ENCODE assay signal across 21 cellular contexts in genomic region chr4:105965183-105965800, GRCh38.
A peak's percentile ranks its signal among the peaks of the same experiment; 100 is the strongest.
DNase-seq lines count a peak whose midpoint lies in the region; ATAC-seq and TF ChIP-seq lines count a peak whose summit lies in the region.
"Had no signal": no experiment of that assay in that cellular context is flagged by ENCODE, and none has a peak within 500 bp of the region (broad histone marks: within the 10 kb centered on the region; RNA-seq: fewer than 3 reads in every experiment).

No MANE protein-coding gene starts in this region.

- TF ChIP-seq CTCF in MCF 10A (IDR thresholded peaks at IDR 0.05; ENCODE audit: unreplicated experiment), result no peak
- TF ChIP-seq CTCF in breast epithelium (IDR thresholded peaks at IDR 0.05), result no peak
- TF ChIP-seq CTCF in colonic mucosa (IDR thresholded peaks at IDR 0.05), result no peak

- H3K9ac ChIP-seq in colonic mucosa (ENCODE audit: low read depth in 2 of 2, low read length in 2 of 2) (no peak overlapping the region), mesenchymal stem cell (ENCODE audit: low read length) (no peak overlapping the region)
- H3K9ac ChIP-seq: KMS-11 had no signal

- H3K4me2 ChIP-seq in mesenchymal stem cell (ENCODE audit: low read length, poor library complexity, severe bottlenecking), result no peak overlapping the region
- H3K4me2 ChIP-seq: KMS-11, PC-9 had no signal

- no peak overlapping the region for H3K27ac Mint-ChIP-seq in MCF 10A (ENCODE audit: low read depth, unreplicated experiment)
- H3K27ac Mint-ChIP-seq in activated T-helper 1 cell treated with anti-CD3 and anti-CD28 coated beads, Interleukin-12 subunit alpha, Interleukin-12 subunit beta, Interleukin-2, Interleukin-4 antibody, amounts not matched to agents 30 ng/mL and 10 ng/mL and 1 ng/mL, durations not matched to agents 14 hours and 24 hours and 36 hours, result no peak overlapping the region
- no peak overlapping the region for H3K27ac Mint-ChIP-seq in activated CD8-positive, alpha-beta memory T cell treated with anti-CD3 and anti-CD28 coated beads, Interleukin-2, amount 10 ng/mL, durations not matched to agents 7 days and 5 days
- H3K27ac Mint-ChIP-seq: CD8-positive, alpha-beta T cell; HFFc6 had no signal

- BruUV-seq in MCF 10A (replicated peaks; lab: Mats Ljungman, UMichigan), result no TSS peak

- H3K18ac ChIP-seq in mesenchymal stem cell (ENCODE audit: low read depth in 1 of 2, low read length in 2 of 2), result no peak overlapping the region

- H3K4me1 ChIP-seq in breast epithelium (peaks cover 0 to 5% of the 10 kb centered on the region in 2 donors), colonic mucosa (no peaks in the 10 kb centered on the region), mesenchymal stem cell (ENCODE audit: control insufficient read depth, insufficient read depth, low read depth, low read length) (peaks cover 7% of the 10 kb centered on the region)

- no peaks in the 10 kb centered on the region for H3K27me3 Mint-ChIP-seq in MCF 10A (ENCODE audit: insufficient read depth, unreplicated experiment)
- no peaks in the 10 kb centered on the region for H3K27me3 Mint-ChIP-seq in activated T-helper 1 cell treated with anti-CD3 and anti-CD28 coated beads, Interleukin-12 subunit alpha, Interleukin-12 subunit beta, Interleukin-2, Interleukin-4 antibody, amounts not matched to agents 30 ng/mL and 10 ng/mL and 1 ng/mL, durations not matched to agents 14 hours and 24 hours and 36 hours (ENCODE audit: insufficient read depth)
- H3K27me3 Mint-ChIP-seq in activated CD8-positive, alpha-beta memory T cell treated with anti-CD3 and anti-CD28 coated beads, Interleukin-2, amount 10 ng/mL, durations not matched to agents 7 days and 5 days, result no peaks in the 10 kb centered on the region

- POLR2A ChIA-PET in MCF 10A (lab: Yijun Ruan, JAX), result interaction anchor here (1.0 to 1.3 kb wide), 2 partner anchors 9 to 11 kb away, joined by 3 read pairs; no protein-coding TSS in a partner anchor

- H3K14ac ChIP-seq in mesenchymal stem cell (ENCODE audit: low read length in 2 of 2), result no peak overlapping the region

- no peak overlapping the region for H3K4ac ChIP-seq in mesenchymal stem cell (ENCODE audit: low read depth in 1 of 2, low read length in 2 of 2)

- DNase-seq in MCF 10A (ENCODE audit: unreplicated experiment) (peak; percentile 37), breast epithelium (ENCODE audit: low spot score in 2 of 2) (no peak), colonic mucosa (no peak), mesenchymal stem cell (no peak), superior temporal gyrus (ENCODE audit: extremely low spot score) (no peak)
- DNase-seq in activated T-helper 1 cell treated with anti-CD3 and anti-CD28 coated beads, Interleukin-12 subunit alpha, Interleukin-12 subunit beta, Interleukin-2, Interleukin-4 antibody, amounts not matched to agents 30 ng/mL and 10 ng/mL and 1 ng/mL, durations not matched to agents 14 hours and 24 hours and 36 hours (ENCODE audit: low spot score), result no peak
- no peak for DNase-seq in effector CD4-positive, alpha-beta T cell
- no peak for DNase-seq in activated CD8-positive, alpha-beta memory T cell treated with anti-CD3 and anti-CD28 coated beads, Interleukin-2, amount 10 ng/mL, durations not matched to agents 7 days and 5 days
- DNase-seq: 8988T; CD8-positive, alpha-beta T cell; DMS79; NCI-H1048; NCI-H1436 treated with DMSO at 0.1 percent for 48 hours; NCI-H2081; NCI-H510A; NCI-H774 had no signal

- TF ChIP-seq POLR2A in breast epithelium (IDR thresholded peaks at IDR 0.05), result no peak

- H2BK15ac ChIP-seq in mesenchymal stem cell (ENCODE audit: low read depth, poor library complexity, severe bottlenecking), result no peak overlapping the region

- CTCF ChIA-PET in MCF 10A (lab: Yijun Ruan, JAX), result no interaction called here
- CTCF ChIA-PET in activated CD8-positive, alpha-beta memory T cell treated with anti-CD3 and anti-CD28 coated beads, Interleukin-2, amount 10 ng/mL, durations not matched to agents 7 days and 5 days (lab: Charles Lee), result no interaction called here

- intact Hi-C loops in MCF 10A (cut with micrococcal nuclease), result no loop called here
- intact Hi-C loops in breast epithelium (cut with DNase I; ENCODE audit: low total_unique reads), result no loop called here
- intact Hi-C loops in colonic mucosa (cut with DNase I), result no loop called here
- intact Hi-C loops in activated T-helper 1 cell treated with anti-CD3 and anti-CD28 coated beads, Interleukin-12 subunit alpha, Interleukin-12 subunit beta, Interleukin-2, Interleukin-4 antibody, amounts not matched to agents 30 ng/mL and 10 ng/mL and 1 ng/mL, durations not matched to agents 14 hours and 24 hours and 36 hours (cut with micrococcal nuclease), result no loop called here

- no peak overlapping the region for H2BK12ac ChIP-seq in mesenchymal stem cell (ENCODE audit: low read length in 2 of 2)

- H3K23ac ChIP-seq in mesenchymal stem cell (ENCODE audit: low read length in 2 of 2), result no peak overlapping the region

- no peak for ATAC-seq in activated CD8-positive, alpha-beta memory T cell treated with anti-CD3 and anti-CD28 coated beads, Interleukin-2, amount 10 ng/mL, durations not matched to agents 7 days and 5 days
- ATAC-seq: CD8-positive, alpha-beta T cell; HepG2; Right ventricle myocardium inferior had no signal

- no peak overlapping the region for H2BK5ac ChIP-seq in mesenchymal stem cell (ENCODE audit: low read depth, low read length, poor library complexity, severe bottlenecking)

- H3K9me3 Mint-ChIP-seq in MCF 10A (ENCODE audit: unreplicated experiment), result no peaks in the 10 kb centered on the region
- no peaks in the 10 kb centered on the region for H3K9me3 Mint-ChIP-seq in activated T-helper 1 cell treated with anti-CD3 and anti-CD28 coated beads, Interleukin-12 subunit alpha, Interleukin-12 subunit beta, Interleukin-2, Interleukin-4 antibody, amounts not matched to agents 30 ng/mL and 10 ng/mL and 1 ng/mL, durations not matched to agents 14 hours and 24 hours and 36 hours
- H3K9me3 Mint-ChIP-seq in activated CD8-positive, alpha-beta memory T cell treated with anti-CD3 and anti-CD28 coated beads, Interleukin-2, amount 10 ng/mL, durations not matched to agents 7 days and 5 days (ENCODE audit: low read depth), result no peaks in the 10 kb centered on the region
- H3K9me3 Mint-ChIP-seq: CD8-positive, alpha-beta T cell; HFFc6 had no signal

- H4K91ac ChIP-seq in mesenchymal stem cell (ENCODE audit: low read length), result no peak overlapping the region

- no peaks in the 10 kb centered on the region for H3K9me3 ChIP-seq in breast epithelium
- no peaks in the 10 kb centered on the region for H3K9me3 ChIP-seq in colonic mucosa
- no peaks in the 10 kb centered on the region for H3K9me3 ChIP-seq in mesenchymal stem cell (ENCODE audit: control insufficient read depth, low read length)

- H3K27ac ChIP-seq in breast epithelium, result no peak overlapping the region
- peak overlapping the region; percentile 0 for H3K27ac ChIP-seq in colonic mucosa
- H3K27ac ChIP-seq in mesenchymal stem cell (ENCODE audit: low read length, poor library complexity, severe bottlenecking), result peak overlapping the region; percentile 67
- H3K27ac ChIP-seq: KMS-11, PC-9 had no signal

- 87% methylated on average over 3 of the region's 6 CpGs for WGBS in mesenchymal stem cell

- H3K4me1 Mint-ChIP-seq in MCF 10A (ENCODE audit: insufficient read depth, unreplicated experiment), result peaks cover 22% of the 10 kb centered on the region
- no peaks in the 10 kb centered on the region for H3K4me1 Mint-ChIP-seq in activated T-helper 1 cell treated with anti-CD3 and anti-CD28 coated beads, Interleukin-12 subunit alpha, Interleukin-12 subunit beta, Interleukin-2, Interleukin-4 antibody, amounts not matched to agents 30 ng/mL and 10 ng/mL and 1 ng/mL, durations not matched to agents 14 hours and 24 hours and 36 hours (ENCODE audit: low read depth)
- no peaks in the 10 kb centered on the region for H3K4me1 Mint-ChIP-seq in activated CD8-positive, alpha-beta memory T cell treated with anti-CD3 and anti-CD28 coated beads, Interleukin-2, amount 10 ng/mL, durations not matched to agents 7 days and 5 days

- H2AK5ac ChIP-seq in mesenchymal stem cell (ENCODE audit: low read length, severe bottlenecking), result no peak overlapping the region

- H3K79me1 ChIP-seq in mesenchymal stem cell (replicated peaks; ENCODE audit: low read length, poor library complexity, severe bottlenecking), result no peaks in the 10 kb centered on the region

- H2AFZ ChIP-seq in mesenchymal stem cell (ENCODE audit: low read depth, low read length), result no peak overlapping the region
- H2AFZ ChIP-seq: PC-9 had no signal

- no peaks in the 10 kb centered on the region for H3K36me3 ChIP-seq in breast epithelium
- no peaks in the 10 kb centered on the region for H3K36me3 ChIP-seq in colonic mucosa
- H3K36me3 ChIP-seq in mesenchymal stem cell (ENCODE audit: control insufficient read depth in 1 of 2, insufficient read depth in 2 of 2, low read depth in 1 of 2, low read length in 2 of 2), result no peaks in the 10 kb centered on the region

- H3K27me3 ChIP-seq in breast epithelium (no peaks in the 10 kb centered on the region), colonic mucosa (no peaks in the 10 kb centered on the region), mesenchymal stem cell (ENCODE audit: control insufficient read depth in 1 of 2, insufficient read depth in 1 of 2, low read length in 2 of 2) (no peaks in the 10 kb centered on the region)

- no peak overlapping the region for H3K4me3 Mint-ChIP-seq in MCF 10A (ENCODE audit: unreplicated experiment)
- no peak overlapping the region for H3K4me3 Mint-ChIP-seq in activated T-helper 1 cell treated with anti-CD3 and anti-CD28 coated beads, Interleukin-12 subunit alpha, Interleukin-12 subunit beta, Interleukin-2, Interleukin-4 antibody, amounts not matched to agents 30 ng/mL and 10 ng/mL and 1 ng/mL, durations not matched to agents 14 hours and 24 hours and 36 hours
- no peak overlapping the region for H3K4me3 Mint-ChIP-seq in activated CD8-positive, alpha-beta memory T cell treated with anti-CD3 and anti-CD28 coated beads, Interleukin-2, amount 10 ng/mL, durations not matched to agents 7 days and 5 days
- H3K4me3 Mint-ChIP-seq: CD8-positive, alpha-beta T cell; HFFc6 had no signal

- H4K8ac ChIP-seq in mesenchymal stem cell (ENCODE audit: low read length), result no peak overlapping the region

- no peaks in the 10 kb centered on the region for H3K36me3 Mint-ChIP-seq in MCF 10A (ENCODE audit: insufficient read depth, unreplicated experiment)
- H3K36me3 Mint-ChIP-seq in activated T-helper 1 cell treated with anti-CD3 and anti-CD28 coated beads, Interleukin-12 subunit alpha, Interleukin-12 subunit beta, Interleukin-2, Interleukin-4 antibody, amounts not matched to agents 30 ng/mL and 10 ng/mL and 1 ng/mL, durations not matched to agents 14 hours and 24 hours and 36 hours (ENCODE audit: low read depth), result no peaks in the 10 kb centered on the region
- H3K36me3 Mint-ChIP-seq in activated CD8-positive, alpha-beta memory T cell treated with anti-CD3 and anti-CD28 coated beads, Interleukin-2, amount 10 ng/mL, durations not matched to agents 7 days and 5 days, result no peaks in the 10 kb centered on the region
- H3K36me3 Mint-ChIP-seq: CD8-positive, alpha-beta T cell had no signal

- H3K4me3 ChIP-seq in breast epithelium, result no peak overlapping the region
- no peak overlapping the region for H3K4me3 ChIP-seq in colonic mucosa
- H3K4me3 ChIP-seq in mesenchymal stem cell (ENCODE audit: insufficient read depth in 1 of 2, low read depth in 1 of 2, low read length in 2 of 2), result no peak overlapping the region
- H3K4me3 ChIP-seq: PC-9 had no signal

- no peak overlapping the region for H2BK120ac ChIP-seq in mesenchymal stem cell (ENCODE audit: low read depth, low read length)

Comparison
In these comparisons a context has a peak if more than half of its experiments do, and no peak if none do; other contexts are left out.
1. H3K27ac ChIP-seq: peak in colonic mucosa (single experiment) and mesenchymal stem cell (single experiment); none in breast epithelium (0 of 2).